ENCODE assay signal across 10 cellular contexts in genomic region chr2:230170532-230170931, GRCh38. TPM values are rescaled to one million over a fixed set of nuclear protein-coding genes. Genes with fewer than 3 reads are reported as not detected.
DNase-seq lines count a peak whose midpoint lies in the region; ATAC-seq, FAIRE-seq and TF ChIP-seq lines count a peak whose summit lies in the region.
"Had no signal": no experiment of that assay in that cellular context is flagged by ENCODE, and none has a peak within 500 bp of the region (broad histone marks: within the 10 kb centered on the region; RNA-seq: fewer than 3 reads in every experiment).

No MANE protein-coding gene starts in this region.

- no peak for TF ChIP-seq POLR2A in GM12892 (IDR thresholded peaks at IDR 0.05; ENCODE audit: low read depth, low read length)

- H3K4me2 ChIP-seq in osteoblast (ENCODE audit: insufficient read depth, low read length) = no peak overlapping the region

- peaks cover 11% of the 10 kb centered on the region for H3K4me1 Mint-ChIP-seq in CD8-positive, alpha-beta T cell (ENCODE audit: low read depth)
- H3K4me1 Mint-ChIP-seq in activated T-helper 2 cell treated with anti-CD3 and anti-CD28 coated beads, Interferon-gamma antibody, Interleukin-2, Interleukin-4, amounts not matched to agents 10 μg/mL and 5 μg/mL and 100 μg/mL, durations not matched to agents 14 hours and 24 hours and 36 hours (ENCODE audit: low read depth) = peaks cover 7% of the 10 kb centered on the region
- H3K4me1 Mint-ChIP-seq in memory B cell = no peaks in the 10 kb centered on the region

- no peaks in the 10 kb centered on the region for H3K79me2 ChIP-seq in osteoblast (ENCODE audit: insufficient read depth, low read length)
- H3K79me2 ChIP-seq: parathyroid adenoma had no signal

- no peak for DNase-seq in CD8-positive, alpha-beta T cell
- peak; percentile 39 for DNase-seq in NCI-H1092 treated with DMSO at 0.1 percent for 48 hours (lab: John Stamatoyannopoulos, UW)
- no peak for DNase-seq in activated T-helper 2 cell treated with anti-CD3 and anti-CD28 coated beads, Interferon-gamma antibody, Interleukin-2, Interleukin-4, amounts not matched to agents 10 μg/mL and 5 μg/mL and 100 μg/mL, durations not matched to agents 14 hours and 24 hours and 36 hours (ENCODE audit: low spot score)
- no peak for DNase-seq in memory B cell (ENCODE audit: low spot score in 2 of 2)
- DNase-seq in osteoblast (ENCODE audit: insufficient read length, low spot score, missing footprints) = no peak
- no peak for DNase-seq in NCI-H446 treated with DMSO at 0.1 percent for 48 hours (lab: John Stamatoyannopoulos, UW)
- no peak for DNase-seq in GM12892 (ENCODE audit: insufficient read length)
- no peak for DNase-seq in Ammon's horn (ENCODE audit: low spot score)

- H3K36me3 ChIP-seq in CD8-positive, alpha-beta T cell (ENCODE audit: insufficient read depth, low read length) = peaks cover 25% of the 10 kb centered on the region
- H3K36me3 ChIP-seq in osteoblast (ENCODE audit: insufficient read depth, low read length) = no peaks in the 10 kb centered on the region

- no peaks in the 10 kb centered on the region for H3K27me3 Mint-ChIP-seq in CD8-positive, alpha-beta T cell (ENCODE audit: low read depth)
- H3K27me3 Mint-ChIP-seq in activated T-helper 2 cell treated with anti-CD3 and anti-CD28 coated beads, Interferon-gamma antibody, Interleukin-2, Interleukin-4, amounts not matched to agents 10 μg/mL and 5 μg/mL and 100 μg/mL, durations not matched to agents 14 hours and 24 hours and 36 hours (ENCODE audit: low read depth) = no peaks in the 10 kb centered on the region
- H3K27me3 Mint-ChIP-seq in memory B cell = no peaks in the 10 kb centered on the region

- POLR2A ChIA-PET in CD8-positive, alpha-beta T cell (lab: Charles Lee) = interaction anchor here (0.6 to 1.2 kb wide), 3 partner anchors 9 to 55 kb away, joined by 3 read pairs; partner anchors contain the start of gene SP140

- H3K4me1 ChIP-seq in CD8-positive, alpha-beta T cell (ENCODE audit: insufficient read depth, low read length) = peaks cover 8% of the 10 kb centered on the region
- no peaks in the 10 kb centered on the region for H3K4me1 ChIP-seq in osteoblast (ENCODE audit: insufficient read depth, low read length)
- H3K4me1 ChIP-seq: parathyroid adenoma had no signal

- H3K27ac ChIP-seq in CD8-positive, alpha-beta T cell (ENCODE audit: low read depth, low read length) = no peak overlapping the region
- H3K27ac ChIP-seq in osteoblast (ENCODE audit: low read depth, low read length) = no peak overlapping the region
- H3K27ac ChIP-seq: parathyroid adenoma, RWPE1 had no signal

- H3K27me3 ChIP-seq in CD8-positive, alpha-beta T cell (ENCODE audit: insufficient read depth, low read length) = no peaks in the 10 kb centered on the region
- H3K27me3 ChIP-seq in osteoblast (ENCODE audit: insufficient read depth, low read length) = no peaks in the 10 kb centered on the region

- peak; percentile 54 for ATAC-seq in CD8-positive, alpha-beta T cell
- ATAC-seq in memory B cell (ENCODE audit: low read depth) = no peak

- intact Hi-C loops in CD8-positive, alpha-beta T cell (cut with DNase I, micrococcal nuclease) = no loop called here
- intact Hi-C loops in activated T-helper 2 cell treated with anti-CD3 and anti-CD28 coated beads, Interferon-gamma antibody, Interleukin-2, Interleukin-4, amounts not matched to agents 10 μg/mL and 5 μg/mL and 100 μg/mL, durations not matched to agents 14 hours and 24 hours and 36 hours (cut with micrococcal nuclease) = no loop called here

- H3K4me3 ChIP-seq in CD8-positive, alpha-beta T cell (ENCODE audit: low read depth, low read length) = no peak overlapping the region
- H3K4me3 ChIP-seq in osteoblast (ENCODE audit: insufficient read depth, low read length) = no peak overlapping the region

- no peak for TF ChIP-seq CTCF in CD8-positive, alpha-beta T cell (IDR thresholded peaks at IDR 0.05)
- TF ChIP-seq CTCF in osteoblast (IDR thresholded peaks at IDR 0.05; ENCODE audit: extremely low read depth, low read depth, low read length) = no peak

- H3K27ac Mint-ChIP-seq in CD8-positive, alpha-beta T cell = peak overlapping the region; percentile 87
- peak overlapping the region; percentile 62 for H3K27ac Mint-ChIP-seq in activated T-helper 2 cell treated with anti-CD3 and anti-CD28 coated beads, Interferon-gamma antibody, Interleukin-2, Interleukin-4, amounts not matched to agents 10 μg/mL and 5 μg/mL and 100 μg/mL, durations not matched to agents 14 hours and 24 hours and 36 hours
- peak overlapping the region; percentile 31 for H3K27ac Mint-ChIP-seq in memory B cell

- no peaks in the 10 kb centered on the region for H4K20me1 ChIP-seq in osteoblast (ENCODE audit: insufficient read depth, low read length)

- CTCF ChIA-PET in CD8-positive, alpha-beta T cell (lab: Charles Lee) = interaction anchor here (1.0 to 3.1 kb wide), 2 partner anchors 11 to 104 kb away, joined by 3 to 14 read pairs; no protein-coding TSS in a partner anchor

- H3K4me3 Mint-ChIP-seq in CD8-positive, alpha-beta T cell = peak overlapping the region; percentile 42
- H3K4me3 Mint-ChIP-seq in activated T-helper 2 cell treated with anti-CD3 and anti-CD28 coated beads, Interferon-gamma antibody, Interleukin-2, Interleukin-4, amounts not matched to agents 10 μg/mL and 5 μg/mL and 100 μg/mL, durations not matched to agents 14 hours and 24 hours and 36 hours (ENCODE audit: low read depth) = no peak overlapping the region
- H3K4me3 Mint-ChIP-seq in memory B cell = no peak overlapping the region

- no peak overlapping the region for H2AFZ ChIP-seq in osteoblast (ENCODE audit: low read length)
- H2AFZ ChIP-seq: parathyroid adenoma had no signal

- H3K36me3 Mint-ChIP-seq in CD8-positive, alpha-beta T cell = peaks cover 86% of the 10 kb centered on the region
- H3K36me3 Mint-ChIP-seq in activated T-helper 2 cell treated with anti-CD3 and anti-CD28 coated beads, Interferon-gamma antibody, Interleukin-2, Interleukin-4, amounts not matched to agents 10 μg/mL and 5 μg/mL and 100 μg/mL, durations not matched to agents 14 hours and 24 hours and 36 hours (ENCODE audit: low read depth) = peaks cover 82% of the 10 kb centered on the region
- H3K36me3 Mint-ChIP-seq in memory B cell = peaks cover 47% of the 10 kb centered on the region

- no peaks in the 10 kb centered on the region for H3K9me3 ChIP-seq in CD8-positive, alpha-beta T cell (ENCODE audit: low read length)
- H3K9me3 ChIP-seq in osteoblast (ENCODE audit: low read depth, low read length) = no peaks in the 10 kb centered on the region

- no peaks in the 10 kb centered on the region for H3K9me3 Mint-ChIP-seq in CD8-positive, alpha-beta T cell
- H3K9me3 Mint-ChIP-seq in activated T-helper 2 cell treated with anti-CD3 and anti-CD28 coated beads, Interferon-gamma antibody, Interleukin-2, Interleukin-4, amounts not matched to agents 10 μg/mL and 5 μg/mL and 100 μg/mL, durations not matched to agents 14 hours and 24 hours and 36 hours = no peaks in the 10 kb centered on the region
- no peaks in the 10 kb centered on the region for H3K9me3 Mint-ChIP-seq in memory B cell

- FAIRE-seq in GM12892 (lab: Jason Lieb, UNC) = no peak

RNA-seq across cellular contexts. Expression of gene SP110, which starts 49.3 kb away (rescaled TPM):
- 10 to 100 TPM; 50.6 to 58.1 TPM for total RNA-seq in CD8-positive, alpha-beta T cell
- 114 and 121 TPM in 2 replicates for total RNA-seq in activated T-helper 2 cell treated with anti-CD3 and anti-CD28 coated beads, Interferon-gamma antibody, Interleukin-2, Interleukin-4, amounts not matched to agents 10 μg/mL and 5 μg/mL and 100 μg/mL, durations not matched to agents 14 hours and 24 hours and 36 hours
- 15.3 and 15.9 TPM in 2 replicates for total RNA-seq in osteoblast
- 72.4 TPM for polyA plus RNA-seq in GM12892 (2012; ENCODE audit: missing spikeins)

RNA-seq across cellular contexts. Expression of gene SP140, which starts 55.0 kb away (rescaled TPM):
- total RNA-seq in CD8-positive, alpha-beta T cell = 10 to 100 TPM; 48.6 to 49.3 TPM
- 316 and 317 TPM in 2 replicates for total RNA-seq in activated T-helper 2 cell treated with anti-CD3 and anti-CD28 coated beads, Interferon-gamma antibody, Interleukin-2, Interleukin-4, amounts not matched to agents 10 μg/mL and 5 μg/mL and 100 μg/mL, durations not matched to agents 14 hours and 24 hours and 36 hours
- under 0.01 and 0.36 TPM in 2 replicates for total RNA-seq in osteoblast
- 76.4 TPM for polyA plus RNA-seq in GM12892 (2012; ENCODE audit: missing spikeins)

Comparison
In these comparisons a context has a peak if more than half of its experiments do, and no peak if none do; other contexts are left out.
1. H3K27ac Mint-ChIP-seq: peak in every context shown above with its lines; median percentile 87 in CD8-positive, alpha-beta T cell; 62 in activated T-helper 2 cell treated with anti-CD3 and anti-CD28 coated beads, Interferon-gamma antibody, Interleukin-2, Interleukin-4, amounts not matched to agents 10 μg/mL and 5 μg/mL and 100 μg/mL, durations not matched to agents 14 hours and 24 hours and 36 hours; 31 in memory B cell.
2. RNA of gene SP140, which starts 55.0 kb away (total RNA-seq): 316 to 317 TPM in activated T-helper 2 cell treated with anti-CD3 and anti-CD28 coated beads, Interferon-gamma antibody, Interleukin-2, Interleukin-4, amounts not matched to agents 10 μg/mL and 5 μg/mL and 100 μg/mL, durations not matched to agents 14 hours and 24 hours and 36 hours and 48.6 to 49.3 TPM in CD8-positive, alpha-beta T cell; under 0.01 to 0.36 TPM in osteoblast; every median in the first group is over 10 times any median in the second.